In the genomic region with DNA sequence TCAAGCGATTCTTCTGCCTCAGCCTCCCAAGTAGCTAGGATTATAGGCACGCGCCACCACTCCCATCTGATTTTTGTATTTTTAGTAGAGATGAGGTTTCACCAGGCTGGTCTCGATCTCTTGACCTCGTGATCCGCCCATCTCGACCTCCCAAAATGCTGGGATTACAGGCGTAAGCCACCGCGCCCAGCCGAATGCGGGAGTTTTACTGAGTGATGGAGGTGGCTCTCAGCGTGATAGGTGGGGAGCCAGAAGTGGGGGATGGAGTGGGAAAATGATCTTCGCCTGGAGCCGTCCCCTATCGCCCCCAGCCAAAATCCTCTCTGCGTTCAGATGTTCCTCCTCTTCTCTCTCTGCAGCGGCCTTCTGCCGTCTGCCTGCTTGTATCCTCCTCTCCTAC, we compare ENCODE assay signal across 35 cellular contexts.
"Had no signal": no experiment of that assay in that cellular context is flagged by ENCODE, and none has a peak within 500 bp of the region (broad histone marks: within the 10 kb centered on the region; RNA-seq: fewer than 3 reads in every experiment).

No MANE protein-coding gene starts in this region.

- ATAC-seq: activated naive CD4-positive, alpha-beta T cell treated with anti-CD3 and anti-CD28 coated beads, Interleukin-2, amount 50 U/mL, for 72 hours; activated naive CD8-positive, alpha-beta T cell treated with anti-CD3 and anti-CD28 coated beads, Interleukin-2, amount 50 U/mL, for 24 hours; activated T-cell treated with anti-CD3 and anti-CD28 coated beads, Interleukin-2, amount 50 U/mL, for 4 hours; activated T-cell treated with anti-CD3 and anti-CD28 coated beads, Interleukin-2, amount 50 U/mL, for 72 hours; activated T-helper 17 cell treated with anti-CD3 and anti-CD28 coated beads, Interleukin-2, amount 50 U/mL, for 72 hours; body of pancreas had no signal

- H3K4me3 ChIP-seq: adrenal gland, ascending aorta, body of pancreas, breast epithelium, cardiac muscle cell had no signal

- H3K27me3 ChIP-seq: adrenal gland, ascending aorta, body of pancreas, brain microvascular endothelial cell, breast epithelium, cardiac muscle cell had no signal

- H3K36me3 Mint-ChIP-seq: activated naive CD4-positive, alpha-beta T cell treated with anti-CD3 and anti-CD28 coated beads, Interleukin-2, amount 10 ng/mL, durations not matched to agents 7 days and 5 days; activated naive CD4-positive, alpha-beta T cell treated with anti-CD3 and anti-CD28 coated beads, Interleukin-2, amount 50 U/mL, for 24 hours; activated naive CD4-positive, alpha-beta T cell treated with anti-CD3 and anti-CD28 coated beads, Interleukin-2, amount 50 U/mL, for 72 hours; activated naive CD8-positive, alpha-beta T cell; activated naive CD8-positive, alpha-beta T cell treated with anti-CD3 and anti-CD28 coated beads for 36 hours; activated naive CD8-positive, alpha-beta T cell treated with anti-CD3 and anti-CD28 coated beads, Interleukin-2, amount 10 ng/mL, durations not matched to agents 7 days and 5 days; brain had no signal

- H3K9me3 ChIP-seq: adrenal gland, body of pancreas had no signal

- H3K27ac Mint-ChIP-seq: activated naive CD4-positive, alpha-beta T cell treated with anti-CD3 and anti-CD28 coated beads for 36 hours; activated naive CD4-positive, alpha-beta T cell treated with anti-CD3 and anti-CD28 coated beads, Interleukin-2, amount 10 ng/mL, durations not matched to agents 7 days and 5 days; activated naive CD4-positive, alpha-beta T cell treated with anti-CD3 and anti-CD28 coated beads, Interleukin-2, amount 50 U/mL, for 24 hours; activated naive CD4-positive, alpha-beta T cell treated with anti-CD3 and anti-CD28 coated beads, Interleukin-2, amount 50 U/mL, for 72 hours; activated naive CD8-positive, alpha-beta T cell; activated naive CD8-positive, alpha-beta T cell treated with anti-CD3 and anti-CD28 coated beads for 36 hours; activated naive CD8-positive, alpha-beta T cell treated with anti-CD3 and anti-CD28 coated beads, Interleukin-2, amount 10 ng/mL, durations not matched to agents 7 days and 5 days; activated naive CD8-positive, alpha-beta T cell treated with anti-CD3 and anti-CD28 coated beads, Interleukin-2, amount 50 U/mL, for 24 hours; activated T-cell treated with anti-CD3 and anti-CD28 coated beads, Interleukin-2, amount 50 U/mL, for 24 hours; activated T-cell treated with anti-CD3 and anti-CD28 coated beads, Interleukin-2, amount 50 U/mL, for 72 hours; activated T-helper 1 cell treated with anti-CD3 and anti-CD28 coated beads, Interleukin-12 subunit alpha, Interleukin-12 subunit beta, Interleukin-2, Interleukin-4 antibody, amounts not matched to agents 30 ng/mL and 10 ng/mL and 1 ng/mL, durations not matched to agents 14 hours and 24 hours and 36 hours; activated T-helper 17 cell treated with anti-CD3 and anti-CD28 coated beads, Interleukin-2, amount 50 U/mL, for 72 hours; activated T-helper 2 cell treated with anti-CD3 and anti-CD28 coated beads, Interferon-gamma antibody, Interleukin-2, Interleukin-4, amounts not matched to agents 10 μg/mL and 5 μg/mL and 100 μg/mL, durations not matched to agents 14 hours and 24 hours and 36 hours; brain had no signal

- H3K36me3 ChIP-seq: adrenal gland, ascending aorta, brain microvascular endothelial cell, breast epithelium, cardiac muscle cell had no signal

- H3K4me1 Mint-ChIP-seq: activated naive CD4-positive, alpha-beta T cell treated with anti-CD3 and anti-CD28 coated beads, Interleukin-2, amount 10 ng/mL, durations not matched to agents 7 days and 5 days; activated naive CD4-positive, alpha-beta T cell treated with anti-CD3 and anti-CD28 coated beads, Interleukin-2, amount 50 U/mL, for 24 hours; activated naive CD8-positive, alpha-beta T cell treated with anti-CD3 and anti-CD28 coated beads for 36 hours; activated naive CD8-positive, alpha-beta T cell treated with anti-CD3 and anti-CD28 coated beads, Interleukin-2, amount 10 ng/mL, durations not matched to agents 7 days and 5 days; activated naive CD8-positive, alpha-beta T cell treated with anti-CD3 and anti-CD28 coated beads, Interleukin-2, amount 50 U/mL, for 24 hours; activated T-helper 17 cell treated with anti-CD3 and anti-CD28 coated beads, Interleukin-2, amount 50 U/mL, for 72 hours; brain; central memory CD8-positive, alpha-beta T cell had no signal

- H3K4me1 ChIP-seq: adrenal gland, ascending aorta, body of pancreas, breast epithelium had no signal

- H3K4me3 Mint-ChIP-seq: activated naive CD4-positive, alpha-beta T cell treated with anti-CD3 and anti-CD28 coated beads for 36 hours; activated naive CD4-positive, alpha-beta T cell treated with anti-CD3 and anti-CD28 coated beads, Interleukin-2, amount 10 ng/mL, durations not matched to agents 7 days and 5 days; activated naive CD4-positive, alpha-beta T cell treated with anti-CD3 and anti-CD28 coated beads, Interleukin-2, amount 50 U/mL, for 24 hours; activated naive CD8-positive, alpha-beta T cell; activated naive CD8-positive, alpha-beta T cell treated with anti-CD3 and anti-CD28 coated beads for 36 hours; activated naive CD8-positive, alpha-beta T cell treated with anti-CD3 and anti-CD28 coated beads, Interleukin-2, amount 10 ng/mL, durations not matched to agents 7 days and 5 days; activated naive CD8-positive, alpha-beta T cell treated with anti-CD3 and anti-CD28 coated beads, Interleukin-2, amount 50 U/mL, for 24 hours; activated T-cell treated with anti-CD3 and anti-CD28 coated beads, Interleukin-2, amount 50 U/mL, for 24 hours; activated T-cell treated with anti-CD3 and anti-CD28 coated beads, Interleukin-2, amount 50 U/mL, for 4 hours; activated T-cell treated with anti-CD3 and anti-CD28 coated beads, Interleukin-2, amount 50 U/mL, for 72 hours; activated T-helper 1 cell treated with anti-CD3 and anti-CD28 coated beads, Interleukin-12 subunit alpha, Interleukin-12 subunit beta, Interleukin-2, Interleukin-4 antibody, amounts not matched to agents 30 ng/mL and 10 ng/mL and 1 ng/mL, durations not matched to agents 14 hours and 24 hours and 36 hours; activated T-helper 17 cell treated with anti-CD3 and anti-CD28 coated beads, Interleukin-2, amount 50 U/mL, for 72 hours; brain; central memory CD8-positive, alpha-beta T cell had no signal

- H3K9me3 Mint-ChIP-seq: activated T-helper 17 cell treated with anti-CD3 and anti-CD28 coated beads, Interleukin-2, amount 50 U/mL, for 72 hours had no signal

- FAIRE-seq: bronchial epithelial cell had no signal

- DNase-seq: activated effector memory CD4-positive, alpha-beta T cell treated with anti-CD3 and anti-CD28 coated beads, Interleukin-2, amount 50 U/mL, for 16 hours; activated effector memory CD4-positive, alpha-beta T cell treated with Interleukin-2 at 50 U/mL for 16 hours; activated gamma-delta T cell; activated gamma-delta T cell treated with Interleukin-2 at 50 U/mL for 16 hours; activated naive CD4-positive, alpha-beta T cell; activated naive CD4-positive, alpha-beta T cell treated with anti-CD3 and anti-CD28 coated beads for 36 hours; activated naive CD4-positive, alpha-beta T cell treated with anti-CD3 and anti-CD28 coated beads, Interleukin-2, amount 10 ng/mL, durations not matched to agents 7 days and 5 days; activated naive CD4-positive, alpha-beta T cell treated with anti-CD3 and anti-CD28 coated beads, Interleukin-2, amount 50 U/mL, for 16 hours; activated naive CD4-positive, alpha-beta T cell treated with Interleukin-2 at 50 U/mL for 16 hours; activated naive CD8-positive, alpha-beta T cell treated with anti-CD3 and anti-CD28 coated beads for 36 hours; activated naive CD8-positive, alpha-beta T cell treated with anti-CD3 and anti-CD28 coated beads, Interleukin-2, amount 10 ng/mL, durations not matched to agents 7 days and 5 days; activated naive CD8-positive, alpha-beta T cell treated with anti-CD3 and anti-CD28 coated beads, Interleukin-2, amount 50 U/mL, for 24 hours; activated T-cell treated with anti-CD3 and anti-CD28 coated beads, Interleukin-2, amount 50 U/mL, for 1 hour; activated T-cell treated with anti-CD3 and anti-CD28 coated beads, Interleukin-2, amount 50 U/mL, for 24 hours; activated T-cell treated with anti-CD3 and anti-CD28 coated beads, Interleukin-2, amount 50 U/mL, for 4 hours; activated T-cell treated with anti-CD3 and anti-CD28 coated beads, Interleukin-2, amount 50 U/mL, for 48 hours; activated T-cell treated with anti-CD3 and anti-CD28 coated beads, Interleukin-2, amount 50 U/mL, for 72 hours; adrenal gland; amniotic stem cell; aorta; body of pancreas; brain microvascular endothelial cell; central memory CD4-positive, alpha-beta T cell had no signal

- H3K27me3 Mint-ChIP-seq: activated naive CD4-positive, alpha-beta T cell treated with anti-CD3 and anti-CD28 coated beads, Interleukin-2, amount 10 ng/mL, durations not matched to agents 7 days and 5 days; activated naive CD4-positive, alpha-beta T cell treated with anti-CD3 and anti-CD28 coated beads, Interleukin-2, amount 50 U/mL, for 24 hours; activated naive CD8-positive, alpha-beta T cell; activated naive CD8-positive, alpha-beta T cell treated with anti-CD3 and anti-CD28 coated beads, Interleukin-2, amount 10 ng/mL, durations not matched to agents 7 days and 5 days; activated naive CD8-positive, alpha-beta T cell treated with anti-CD3 and anti-CD28 coated beads, Interleukin-2, amount 50 U/mL, for 24 hours; activated T-cell treated with anti-CD3 and anti-CD28 coated beads, Interleukin-2, amount 50 U/mL, for 24 hours; activated T-helper 17 cell treated with anti-CD3 and anti-CD28 coated beads, Interleukin-2, amount 50 U/mL, for 72 hours; central memory CD8-positive, alpha-beta T cell had no signal

- H3K27ac ChIP-seq: adrenal gland, ascending aorta, body of pancreas, brain microvascular endothelial cell, breast epithelium, cardiac muscle cell had no signal
